Comparison of ENCODE assay signal across 26 cellular contexts in genomic region chr16:6124136-6124535, GRCh38.
"Had no signal": no experiment of that assay in that cellular context is flagged by ENCODE, and none has a peak within 500 bp of the region (broad histone marks: within the 10 kb centered on the region; RNA-seq: fewer than 3 reads in every experiment).

No MANE protein-coding gene starts in this region.

- H3K27ac Mint-ChIP-seq: activated CD8-positive, alpha-beta T cell treated with anti-CD3 and anti-CD28 coated beads for 36 hours; activated naive CD8-positive, alpha-beta T cell treated with anti-CD3 and anti-CD28 coated beads, Interleukin-2, amount 10 ng/mL, durations not matched to agents 7 days and 5 days; activated T-cell treated with anti-CD3 and anti-CD28 coated beads, Interleukin-2, amount 50 U/mL, for 72 hours; activated T-helper 2 cell treated with anti-CD3 and anti-CD28 coated beads, Interferon-gamma antibody, Interleukin-2, Interleukin-4, amounts not matched to agents 10 μg/mL and 5 μg/mL and 100 μg/mL, durations not matched to agents 14 hours and 24 hours and 36 hours had no signal

- ATAC-seq: activated CD4-positive, CD25-positive, alpha-beta regulatory T cell treated with anti-CD3 and anti-CD28 coated beads, Interleukin-2, amount 50 U/mL, for 24 hours; activated CD8-positive, alpha-beta T cell treated with anti-CD3 and anti-CD28 coated beads for 36 hours; activated T-cell treated with anti-CD3 and anti-CD28 coated beads, Interleukin-2, amount 50 U/mL, for 72 hours; SK-N-SH treated with all-trans-retinoic acid at 6 μM for 48 hours had no signal

- H3K4me3 ChIP-seq: adrenal gland, breast epithelium, Peyer's patch, SJSA1 had no signal

- H3K36me3 ChIP-seq: adrenal gland, breast epithelium, Peyer's patch, SJSA1 had no signal

- H3K4me3 Mint-ChIP-seq: activated CD8-positive, alpha-beta T cell treated with anti-CD3 and anti-CD28 coated beads for 36 hours; activated naive CD8-positive, alpha-beta T cell treated with anti-CD3 and anti-CD28 coated beads, Interleukin-2, amount 10 ng/mL, durations not matched to agents 7 days and 5 days; activated T-cell treated with anti-CD3 and anti-CD28 coated beads, Interleukin-2, amount 50 U/mL, for 72 hours had no signal

- H3K4me1 Mint-ChIP-seq: activated naive CD8-positive, alpha-beta T cell treated with anti-CD3 and anti-CD28 coated beads, Interleukin-2, amount 10 ng/mL, durations not matched to agents 7 days and 5 days had no signal

- H3K27me3 ChIP-seq: adrenal gland, breast epithelium, Peyer's patch, SJSA1 had no signal

- H3K9me3 ChIP-seq: adrenal gland, Peyer's patch had no signal

- H3K27me3 Mint-ChIP-seq: activated CD8-positive, alpha-beta T cell treated with anti-CD3 and anti-CD28 coated beads for 36 hours; activated naive CD8-positive, alpha-beta T cell treated with anti-CD3 and anti-CD28 coated beads, Interleukin-2, amount 10 ng/mL, durations not matched to agents 7 days and 5 days had no signal

- DNase-seq: activated CD4-positive, alpha-beta T cell treated with anti-CD3 and anti-CD28 coated beads for 4 hours; activated CD8-positive, alpha-beta memory T cell treated with anti-CD3 and anti-CD28 coated beads, Interleukin-2, amount 50 U/mL, for 4 hours; activated CD8-positive, alpha-beta T cell treated with anti-CD3 and anti-CD28 coated beads for 36 hours; activated gamma-delta T cell treated with Interleukin-2 at 50 U/mL for 16 hours; activated naive CD4-positive, alpha-beta T cell treated with anti-CD3 and anti-CD28 coated beads, Interleukin-2, amount 50 U/mL, for 16 hours; activated naive CD8-positive, alpha-beta T cell treated with anti-CD3 and anti-CD28 coated beads, Interleukin-2, amount 10 ng/mL, durations not matched to agents 7 days and 5 days; activated T-cell treated with anti-CD3 and anti-CD28 coated beads, Interleukin-2, amount 50 U/mL, for 72 hours; adrenal gland; anterior cingulate cortex; caudate nucleus; MM.1S; NCI-H1105; NCI-H1436 treated with DMSO at 0.1 percent for 48 hours; NCI-H187; NCI-H2081; NCI-H510A treated with DMSO at 0.1 percent for 48 hours; NCI-H69; NK-92 treated with Interleukin-12 subunit alpha and Interleukin-12 subunit beta, amount 100 ng/mL, for 24 hours; Peyer's patch; SHP77; SW 1271 had no signal

- H3K36me3 Mint-ChIP-seq: activated naive CD8-positive, alpha-beta T cell treated with anti-CD3 and anti-CD28 coated beads, Interleukin-2, amount 10 ng/mL, durations not matched to agents 7 days and 5 days had no signal

- H3K4me1 ChIP-seq: adrenal gland, breast epithelium, Peyer's patch, SJSA1 had no signal

- H3K27ac ChIP-seq: adrenal gland, breast epithelium, Peyer's patch, SJSA1 had no signal
